ENCODE assay signal across 1 cellular context in the genomic region with DNA sequence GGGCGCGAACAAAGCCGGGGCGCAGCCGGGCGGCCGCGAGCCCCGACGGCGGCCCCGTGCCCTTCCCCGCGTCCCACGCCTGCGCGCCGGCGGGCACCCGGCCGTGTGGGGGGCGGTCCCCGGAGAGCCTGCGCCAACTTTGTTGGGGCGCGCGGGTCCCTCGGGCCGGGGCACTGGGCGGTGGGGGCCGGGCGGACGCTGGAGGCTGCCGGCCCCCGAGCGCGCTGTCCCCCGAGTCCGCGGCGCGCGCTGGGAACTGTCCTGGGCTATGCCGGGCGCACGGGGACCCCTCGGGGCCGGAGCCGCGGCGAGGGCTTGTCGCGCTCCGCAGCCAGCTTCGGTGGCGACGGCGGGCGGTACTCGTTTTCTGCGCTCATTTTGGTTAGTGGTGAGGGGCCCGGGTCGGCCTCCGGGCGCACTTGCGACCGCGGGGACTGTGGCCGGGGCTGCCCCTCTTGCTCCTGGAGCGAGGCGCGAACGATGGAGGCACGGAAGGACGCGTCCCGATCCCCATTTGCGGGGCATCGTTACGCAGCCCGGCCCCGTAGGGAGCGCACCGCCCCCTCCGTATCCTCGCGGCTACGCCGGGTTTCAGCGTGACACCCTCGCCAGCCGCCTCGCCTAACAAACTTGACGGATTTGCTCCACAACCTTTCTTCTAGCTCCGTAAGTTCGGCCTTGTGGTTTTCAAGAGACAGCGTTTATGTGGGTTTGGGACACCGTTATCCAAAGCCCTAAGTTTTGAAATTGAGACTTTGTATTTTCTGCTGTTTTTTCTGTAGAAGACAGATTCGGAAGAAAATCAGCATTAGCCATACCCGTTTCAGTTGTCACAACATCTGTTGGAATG.
TF ChIP-seq lines count a peak whose summit lies in the region.

No MANE protein-coding gene starts in this region.

TF ChIP-seq in K562, 482 proteins besides CTCF, POLR2A, EP300 and RAD21 (continued from another document and continues in another):
- TF ChIP-seq, protein P1, sequence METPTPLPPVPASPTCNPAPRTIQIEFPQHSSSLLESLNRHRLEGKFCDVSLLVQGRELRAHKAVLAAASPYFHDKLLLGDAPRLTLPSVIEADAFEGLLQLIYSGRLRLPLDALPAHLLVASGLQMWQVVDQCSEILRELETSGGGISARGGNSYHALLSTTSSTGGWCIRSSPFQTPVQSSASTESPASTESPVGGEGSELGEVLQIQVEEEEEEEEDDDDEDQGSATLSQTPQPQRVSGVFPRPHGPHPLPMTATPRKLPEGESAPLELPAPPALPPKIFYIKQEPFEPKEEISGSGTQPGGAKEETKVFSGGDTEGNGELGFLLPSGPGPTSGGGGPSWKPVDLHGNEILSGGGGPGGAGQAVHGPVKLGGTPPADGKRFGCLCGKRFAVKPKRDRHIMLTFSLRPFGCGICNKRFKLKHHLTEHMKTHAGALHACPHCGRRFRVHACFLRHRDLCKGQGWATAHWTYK (CRISPR knock-in tag; IDR thresholded peaks at IDR 0.05) = no peak
- TF ChIP-seq RBM15 (IDR thresholded peaks at IDR 0.05; ENCODE audit: insufficient read depth, low read length) = no peak
- no peak for TF ChIP-seq TCF3 (CRISPR knock-in tag; IDR thresholded peaks at IDR 0.05)
- peak; percentile 38; the same call in 1 of the 2 replicates for TF ChIP-seq ZFX (CRISPR knock-in tag; IDR thresholded peaks at IDR 0.05)
- no peak for TF ChIP-seq FIP1L1 (IDR thresholded peaks at IDR 0.05; ENCODE audit: low read depth, low read length, poor library complexity, severe bottlenecking)
- TF ChIP-seq CXXC5 (CRISPR knock-in tag; IDR thresholded peaks at IDR 0.05) = peak; percentile 82
- TF ChIP-seq, protein P2, sequence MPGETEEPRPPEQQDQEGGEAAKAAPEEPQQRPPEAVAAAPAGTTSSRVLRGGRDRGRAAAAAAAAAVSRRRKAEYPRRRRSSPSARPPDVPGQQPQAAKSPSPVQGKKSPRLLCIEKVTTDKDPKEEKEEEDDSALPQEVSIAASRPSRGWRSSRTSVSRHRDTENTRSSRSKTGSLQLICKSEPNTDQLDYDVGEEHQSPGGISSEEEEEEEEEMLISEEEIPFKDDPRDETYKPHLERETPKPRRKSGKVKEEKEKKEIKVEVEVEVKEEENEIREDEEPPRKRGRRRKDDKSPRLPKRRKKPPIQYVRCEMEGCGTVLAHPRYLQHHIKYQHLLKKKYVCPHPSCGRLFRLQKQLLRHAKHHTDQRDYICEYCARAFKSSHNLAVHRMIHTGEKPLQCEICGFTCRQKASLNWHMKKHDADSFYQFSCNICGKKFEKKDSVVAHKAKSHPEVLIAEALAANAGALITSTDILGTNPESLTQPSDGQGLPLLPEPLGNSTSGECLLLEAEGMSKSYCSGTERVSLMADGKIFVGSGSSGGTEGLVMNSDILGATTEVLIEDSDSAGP (CRISPR knock-in tag; IDR thresholded peaks at IDR 0.05) = no peak
- TF ChIP-seq, protein P3, sequence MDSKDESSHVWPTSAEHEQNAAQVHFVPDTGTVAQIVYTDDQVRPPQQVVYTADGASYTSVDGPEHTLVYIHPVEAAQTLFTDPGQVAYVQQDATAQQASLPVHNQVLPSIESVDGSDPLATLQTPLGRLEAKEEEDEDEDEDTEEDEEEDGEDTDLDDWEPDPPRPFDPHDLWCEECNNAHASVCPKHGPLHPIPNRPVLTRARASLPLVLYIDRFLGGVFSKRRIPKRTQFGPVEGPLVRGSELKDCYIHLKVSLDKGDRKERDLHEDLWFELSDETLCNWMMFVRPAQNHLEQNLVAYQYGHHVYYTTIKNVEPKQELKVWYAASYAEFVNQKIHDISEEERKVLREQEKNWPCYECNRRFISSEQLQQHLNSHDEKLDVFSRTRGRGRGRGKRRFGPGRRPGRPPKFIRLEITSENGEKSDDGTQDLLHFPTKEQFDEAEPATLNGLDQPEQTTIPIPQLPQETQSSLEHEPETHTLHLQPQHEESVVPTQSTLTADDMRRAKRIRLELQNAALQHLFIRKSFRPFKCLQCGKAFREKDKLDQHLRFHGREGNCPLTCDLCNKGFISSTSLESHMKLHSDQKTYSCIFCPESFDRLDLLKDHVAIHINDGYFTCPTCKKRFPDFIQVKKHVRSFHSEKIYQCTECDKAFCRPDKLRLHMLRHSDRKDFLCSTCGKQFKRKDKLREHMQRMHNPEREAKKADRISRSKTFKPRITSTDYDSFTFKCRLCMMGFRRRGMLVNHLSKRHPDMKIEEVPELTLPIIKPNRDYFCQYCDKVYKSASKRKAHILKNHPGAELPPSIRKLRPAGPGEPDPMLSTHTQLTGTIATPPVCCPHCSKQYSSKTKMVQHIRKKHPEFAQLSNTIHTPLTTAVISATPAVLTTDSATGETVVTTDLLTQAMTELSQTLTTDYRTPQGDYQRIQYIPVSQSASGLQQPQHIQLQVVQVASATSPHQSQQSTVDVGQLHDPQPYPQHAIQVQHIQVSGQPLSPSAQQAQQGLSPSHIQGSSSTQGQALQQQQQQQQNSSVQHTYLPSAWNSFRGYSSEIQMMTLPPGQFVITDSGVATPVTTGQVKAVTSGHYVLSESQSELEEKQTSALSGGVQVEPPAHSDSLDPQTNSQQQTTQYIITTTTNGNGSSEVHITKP (IDR thresholded peaks at IDR 0.05; ENCODE audit: partially characterized antibody) = peak; percentile 67
- no peak for TF ChIP-seq ZNF778 (CRISPR knock-in tag; IDR thresholded peaks at IDR 0.05)
- peak; percentile 87; the same call in 1 of the 2 replicates for TF ChIP-seq KDM2B (CRISPR knock-in tag; IDR thresholded peaks at IDR 0.05)
- TF ChIP-seq BRD9 (IDR thresholded peaks at IDR 0.05; ENCODE audit: low read depth, partially characterized antibody) = no peak
- TF ChIP-seq EHMT2 (IDR thresholded peaks at IDR 0.05) = no peak
- TF ChIP-seq, protein P4, sequence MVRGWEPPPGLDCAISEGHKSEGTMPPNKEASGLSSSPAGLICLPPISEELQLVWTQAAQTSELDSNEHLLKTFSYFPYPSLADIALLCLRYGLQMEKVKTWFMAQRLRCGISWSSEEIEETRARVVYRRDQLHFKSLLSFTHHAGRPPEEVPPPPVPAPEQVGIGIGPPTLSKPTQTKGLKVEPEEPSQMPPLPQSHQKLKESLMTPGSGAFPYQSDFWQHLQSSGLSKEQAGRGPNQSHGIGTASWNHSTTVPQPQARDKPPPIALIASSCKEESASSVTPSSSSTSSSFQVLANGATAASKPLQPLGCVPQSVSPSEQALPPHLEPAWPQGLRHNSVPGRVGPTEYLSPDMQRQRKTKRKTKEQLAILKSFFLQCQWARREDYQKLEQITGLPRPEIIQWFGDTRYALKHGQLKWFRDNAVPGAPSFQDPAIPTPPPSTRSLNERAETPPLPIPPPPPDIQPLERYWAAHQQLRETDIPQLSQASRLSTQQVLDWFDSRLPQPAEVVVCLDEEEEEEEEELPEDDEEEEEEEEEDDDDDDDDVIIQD (CRISPR knock-in tag; IDR thresholded peaks at IDR 0.05) = no peak
- TF ChIP-seq MAZ (CRISPR knock-in tag; conservative IDR thresholded peaks at IDR 0.05 in 1 of 2, IDR thresholded peaks at IDR 0.05 in 1 of 2) = peak; percentile 45 to 51; a peak in 1 of 4 replicates
- peak; percentile 13 for TF ChIP-seq SAP30 (IDR thresholded peaks at IDR 0.05; ENCODE audit: borderline replicate concordance, insufficient read depth, low read depth, low read length, poor library complexity, severe bottlenecking)
- TF ChIP-seq SAFB (IDR thresholded peaks at IDR 0.05; ENCODE audit: borderline replicate concordance, low read depth, low read length) = no peak
- TF ChIP-seq SPI1 (IDR thresholded peaks at IDR 0.05; ENCODE audit: borderline replicate concordance, low read depth, low read length) = no peak
- TF ChIP-seq ZBED1 (IDR thresholded peaks at IDR 0.05) = no peak
- no peak for TF ChIP-seq RB1 (IDR thresholded peaks at IDR 0.05; ENCODE audit: low read depth)
- no peak for TF ChIP-seq U2AF2 (optimal IDR thresholded peaks at IDR 0.05; ENCODE audit: low read depth, low read length)
- no peak for TF ChIP-seq TAL1 (IDR thresholded peaks at IDR 0.05)
- peak; percentile 48 for TF ChIP-seq PHF20 (IDR thresholded peaks at IDR 0.05; ENCODE audit: partially characterized antibody)
- no peak for TF ChIP-seq BRF1 (IDR thresholded peaks at IDR 0.05; ENCODE audit: borderline replicate concordance, extremely low read depth, insufficient read length)
- no peak for TF ChIP-seq SIRT6 (IDR thresholded peaks at IDR 0.05; ENCODE audit: low read depth, low read length)
- TF ChIP-seq, protein P5, sequence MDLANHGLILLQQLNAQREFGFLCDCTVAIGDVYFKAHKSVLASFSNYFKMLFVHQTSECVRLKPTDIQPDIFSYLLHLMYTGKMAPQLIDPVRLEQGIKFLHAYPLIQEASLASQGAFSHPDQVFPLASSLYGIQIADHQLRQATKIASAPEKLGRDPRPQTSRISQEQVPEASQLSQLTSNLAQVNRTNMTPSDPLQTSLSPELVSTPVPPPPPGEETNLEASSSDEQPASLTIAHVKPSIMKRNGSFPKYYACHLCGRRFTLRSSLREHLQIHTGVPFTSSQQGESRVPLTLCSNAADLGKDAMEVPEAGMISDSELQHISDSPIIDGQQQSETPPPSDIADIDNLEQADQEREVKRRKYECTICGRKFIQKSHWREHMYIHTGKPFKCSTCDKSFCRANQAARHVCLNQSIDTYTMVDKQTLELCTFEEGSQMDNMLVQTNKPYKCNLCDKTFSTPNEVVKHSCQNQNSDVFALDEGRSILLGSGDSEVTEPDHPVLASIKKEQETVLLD (IDR thresholded peaks at IDR 0.05) = 0 out of 2 replicates have a peak, but pooled peaks have one; percentile 56
- no peak for TF ChIP-seq ZNF785 (CRISPR knock-in tag; IDR thresholded peaks at IDR 0.05)
- TF ChIP-seq, protein P6, sequence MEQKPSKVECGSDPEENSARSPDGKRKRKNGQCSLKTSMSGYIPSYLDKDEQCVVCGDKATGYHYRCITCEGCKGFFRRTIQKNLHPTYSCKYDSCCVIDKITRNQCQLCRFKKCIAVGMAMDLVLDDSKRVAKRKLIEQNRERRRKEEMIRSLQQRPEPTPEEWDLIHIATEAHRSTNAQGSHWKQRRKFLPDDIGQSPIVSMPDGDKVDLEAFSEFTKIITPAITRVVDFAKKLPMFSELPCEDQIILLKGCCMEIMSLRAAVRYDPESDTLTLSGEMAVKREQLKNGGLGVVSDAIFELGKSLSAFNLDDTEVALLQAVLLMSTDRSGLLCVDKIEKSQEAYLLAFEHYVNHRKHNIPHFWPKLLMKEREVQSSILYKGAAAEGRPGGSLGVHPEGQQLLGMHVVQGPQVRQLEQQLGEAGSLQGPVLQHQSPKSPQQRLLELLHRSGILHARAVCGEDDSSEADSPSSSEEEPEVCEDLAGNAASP (IDR thresholded peaks at IDR 0.05) = no peak
- TF ChIP-seq, protein P7, sequence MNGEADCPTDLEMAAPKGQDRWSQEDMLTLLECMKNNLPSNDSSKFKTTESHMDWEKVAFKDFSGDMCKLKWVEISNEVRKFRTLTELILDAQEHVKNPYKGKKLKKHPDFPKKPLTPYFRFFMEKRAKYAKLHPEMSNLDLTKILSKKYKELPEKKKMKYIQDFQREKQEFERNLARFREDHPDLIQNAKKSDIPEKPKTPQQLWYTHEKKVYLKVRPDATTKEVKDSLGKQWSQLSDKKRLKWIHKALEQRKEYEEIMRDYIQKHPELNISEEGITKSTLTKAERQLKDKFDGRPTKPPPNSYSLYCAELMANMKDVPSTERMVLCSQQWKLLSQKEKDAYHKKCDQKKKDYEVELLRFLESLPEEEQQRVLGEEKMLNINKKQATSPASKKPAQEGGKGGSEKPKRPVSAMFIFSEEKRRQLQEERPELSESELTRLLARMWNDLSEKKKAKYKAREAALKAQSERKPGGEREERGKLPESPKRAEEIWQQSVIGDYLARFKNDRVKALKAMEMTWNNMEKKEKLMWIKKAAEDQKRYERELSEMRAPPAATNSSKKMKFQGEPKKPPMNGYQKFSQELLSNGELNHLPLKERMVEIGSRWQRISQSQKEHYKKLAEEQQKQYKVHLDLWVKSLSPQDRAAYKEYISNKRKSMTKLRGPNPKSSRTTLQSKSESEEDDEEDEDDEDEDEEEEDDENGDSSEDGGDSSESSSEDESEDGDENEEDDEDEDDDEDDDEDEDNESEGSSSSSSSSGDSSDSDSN (IDR thresholded peaks at IDR 0.05; ENCODE audit: borderline replicate concordance in 1 of 2, low read depth in 2 of 2, low read length in 2 of 2) = peak; percentile 67 to 86; a peak in 3 of 4 replicates
- peak; percentile 55; the same call in 1 of the 2 replicates for TF ChIP-seq CREM (IDR thresholded peaks at IDR 0.05; ENCODE audit: low read depth)
- peak; percentile 81; the same call in 1 of the 2 replicates for TF ChIP-seq HDAC6 (IDR thresholded peaks at IDR 0.05; ENCODE audit: low read depth, low read length)
- no peak for TF ChIP-seq NONO (IDR thresholded peaks at IDR 0.05; ENCODE audit: low read depth in 2 of 2, low read length in 1 of 2)
- TF ChIP-seq, protein P8, sequence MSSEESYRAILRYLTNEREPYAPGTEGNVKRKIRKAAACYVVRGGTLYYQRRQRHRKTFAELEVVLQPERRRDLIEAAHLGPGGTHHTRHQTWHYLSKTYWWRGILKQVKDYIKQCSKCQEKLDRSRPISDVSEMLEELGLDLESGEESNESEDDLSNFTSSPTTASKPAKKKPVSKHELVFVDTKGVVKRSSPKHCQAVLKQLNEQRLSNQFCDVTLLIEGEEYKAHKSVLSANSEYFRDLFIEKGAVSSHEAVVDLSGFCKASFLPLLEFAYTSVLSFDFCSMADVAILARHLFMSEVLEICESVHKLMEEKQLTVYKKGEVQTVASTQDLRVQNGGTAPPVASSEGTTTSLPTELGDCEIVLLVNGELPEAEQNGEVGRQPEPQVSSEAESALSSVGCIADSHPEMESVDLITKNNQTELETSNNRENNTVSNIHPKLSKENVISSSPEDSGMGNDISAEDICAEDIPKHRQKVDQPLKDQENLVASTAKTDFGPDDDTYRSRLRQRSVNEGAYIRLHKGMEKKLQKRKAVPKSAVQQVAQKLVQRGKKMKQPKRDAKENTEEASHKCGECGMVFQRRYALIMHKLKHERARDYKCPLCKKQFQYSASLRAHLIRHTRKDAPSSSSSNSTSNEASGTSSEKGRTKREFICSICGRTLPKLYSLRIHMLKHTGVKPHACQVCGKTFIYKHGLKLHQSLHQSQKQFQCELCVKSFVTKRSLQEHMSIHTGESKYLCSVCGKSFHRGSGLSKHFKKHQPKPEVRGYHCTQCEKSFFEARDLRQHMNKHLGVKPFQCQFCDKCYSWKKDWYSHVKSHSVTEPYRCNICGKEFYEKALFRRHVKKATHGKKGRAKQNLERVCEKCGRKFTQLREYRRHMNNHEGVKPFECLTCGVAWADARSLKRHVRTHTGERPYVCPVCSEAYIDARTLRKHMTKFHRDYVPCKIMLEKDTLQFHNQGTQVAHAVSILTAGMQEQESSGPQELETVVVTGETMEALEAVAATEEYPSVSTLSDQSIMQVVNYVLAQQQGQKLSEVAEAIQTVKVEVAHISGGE (CRISPR knock-in tag; IDR thresholded peaks at IDR 0.05) = peak in 2 of 3 experiments; percentile 29 to 66; a peak in 2 of 6 replicates
- no peak for TF ChIP-seq ZNF224 (CRISPR knock-in tag; IDR thresholded peaks at IDR 0.05)
- no peak for TF ChIP-seq FOXK1 (CRISPR knock-in tag; IDR thresholded peaks at IDR 0.05; ENCODE audit: borderline replicate concordance)
- TF ChIP-seq, protein P9, sequence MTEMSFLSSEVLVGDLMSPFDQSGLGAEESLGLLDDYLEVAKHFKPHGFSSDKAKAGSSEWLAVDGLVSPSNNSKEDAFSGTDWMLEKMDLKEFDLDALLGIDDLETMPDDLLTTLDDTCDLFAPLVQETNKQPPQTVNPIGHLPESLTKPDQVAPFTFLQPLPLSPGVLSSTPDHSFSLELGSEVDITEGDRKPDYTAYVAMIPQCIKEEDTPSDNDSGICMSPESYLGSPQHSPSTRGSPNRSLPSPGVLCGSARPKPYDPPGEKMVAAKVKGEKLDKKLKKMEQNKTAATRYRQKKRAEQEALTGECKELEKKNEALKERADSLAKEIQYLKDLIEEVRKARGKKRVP (CRISPR knock-in tag; IDR thresholded peaks at IDR 0.05) = no peak
- peak in 1 of 3 experiments; percentile 42 for TF ChIP-seq YY1 (IDR thresholded peaks at IDR 0.05; ENCODE audit: borderline replicate concordance in 1 of 3, control insufficient read depth in 1 of 3, extremely low read depth in 1 of 3, insufficient read depth in 3 of 3, insufficient read length in 1 of 3, insufficient replicate concordance in 2 of 3, low read depth in 1 of 3, low read length in 2 of 3)
- no peak for TF ChIP-seq ZNF3 (CRISPR knock-in tag; IDR thresholded peaks at IDR 0.05)
- no peak for TF ChIP-seq POU5F1 (IDR thresholded peaks at IDR 0.05; ENCODE audit: borderline replicate concordance, low read depth, low read length, partially characterized antibody)
- no peak for TF ChIP-seq ZNF146 (CRISPR knock-in tag; IDR thresholded peaks at IDR 0.05; ENCODE audit: unreplicated experiment)
